Comparison of ENCODE assay signal across 9 cellular contexts in genomic region chr6:9766240-9766915, GRCh38.
A peak's percentile ranks its signal among the peaks of the same experiment; 100 is the strongest.
DNase-seq lines count a peak whose midpoint lies in the region; ATAC-seq and TF ChIP-seq lines count a peak whose summit lies in the region.
"Had no signal": no experiment of that assay in that cellular context is flagged by ENCODE, and none has a peak within 500 bp of the region (broad histone marks: within the 10 kb centered on the region; RNA-seq: fewer than 3 reads in every experiment).

No MANE protein-coding gene starts in this region.

- no peak overlapping the region for H3K4me3 ChIP-seq in AG04449 (ENCODE audit: low read depth, low read length)
- H3K4me3 ChIP-seq in MG63, result no peak overlapping the region

- CTCF ChIA-PET in AG04449 (lab: Yijun Ruan, JAX), result no interaction called here
- CTCF ChIA-PET in activated CD4-positive, alpha-beta memory T cell treated with anti-CD3 and anti-CD28 coated beads, Interleukin-2, amount 10 ng/mL, durations not matched to agents 7 days and 5 days (lab: Charles Lee), result no interaction called here

- no peaks in the 10 kb centered on the region for H3K36me3 ChIP-seq in MG63

- no peaks in the 10 kb centered on the region for H3K27me3 ChIP-seq in MG63

- DNase-seq in AG04449 (ENCODE audit: low read depth, low spot score) (peak; percentile 53), MG63 (peak; percentile 44), NCI-H1105 (lab: John Stamatoyannopoulos, UW) (no peak)
- DNase-seq in activated CD4-positive, alpha-beta memory T cell treated with anti-CD3 and anti-CD28 coated beads, Interleukin-2, amount 10 ng/mL, durations not matched to agents 7 days and 5 days, result no peak
- DNase-seq in activated CD4-positive, CD25-positive, alpha-beta regulatory T cell treated with anti-CD3 and anti-CD28 coated beads, Interleukin-2, amount 50 U/mL, for 72 hours, result no peak
- no peak for DNase-seq in activated naive CD8-positive, alpha-beta T cell treated with anti-CD3 and anti-CD28 coated beads, Interleukin-2, amount 50 U/mL, for 24 hours
- DNase-seq: stimulated activated CD4-positive, alpha-beta T cell treated with anti-CD3 and anti-CD28 coated beads, Interleukin-4, amount 100 ng/mL, for 1 hour had no signal

- no peak overlapping the region for H3K4me3 Mint-ChIP-seq in activated CD4-positive, alpha-beta memory T cell treated with anti-CD3 and anti-CD28 coated beads, Interleukin-2, amount 10 ng/mL, durations not matched to agents 7 days and 5 days
- H3K4me3 Mint-ChIP-seq in activated naive CD8-positive, alpha-beta T cell treated with anti-CD3 and anti-CD28 coated beads, Interleukin-2, amount 50 U/mL, for 24 hours, result no peak overlapping the region

- H3K9me3 Mint-ChIP-seq in activated CD4-positive, alpha-beta memory T cell treated with anti-CD3 and anti-CD28 coated beads, Interleukin-2, amount 10 ng/mL, durations not matched to agents 7 days and 5 days, result peaks cover 1% of the 10 kb centered on the region
- H3K9me3 Mint-ChIP-seq in activated naive CD8-positive, alpha-beta T cell treated with anti-CD3 and anti-CD28 coated beads, Interleukin-2, amount 50 U/mL, for 24 hours, result no peaks in the 10 kb centered on the region

- ATAC-seq in GM19395 (IDR thresholded peaks at IDR 0.05; ENCODE audit: unreplicated experiment), result peak; percentile 61
- peak; percentile 66 for ATAC-seq in esophagus mucosa
- no peak for ATAC-seq in activated naive CD8-positive, alpha-beta T cell treated with anti-CD3 and anti-CD28 coated beads, Interleukin-2, amount 50 U/mL, for 24 hours

- POLR2A ChIA-PET in AG04449 (lab: Yijun Ruan, JAX), result interaction anchor here (0.7 kb wide), 1 partner anchor 649 kb away, joined by 3 read pairs; no protein-coding TSS in a partner anchor
- POLR2A ChIA-PET in activated CD4-positive, alpha-beta memory T cell treated with anti-CD3 and anti-CD28 coated beads, Interleukin-2, amount 10 ng/mL, durations not matched to agents 7 days and 5 days (lab: Charles Lee), result no interaction called here

- TF ChIP-seq CTCF in AG04449 (IDR thresholded peaks at IDR 0.05; ENCODE audit: insufficient read depth, low read length, missing control alignments), result no peak

- no peaks in the 10 kb centered on the region for H3K4me1 Mint-ChIP-seq in activated CD4-positive, alpha-beta memory T cell treated with anti-CD3 and anti-CD28 coated beads, Interleukin-2, amount 10 ng/mL, durations not matched to agents 7 days and 5 days
- no peaks in the 10 kb centered on the region for H3K4me1 Mint-ChIP-seq in activated naive CD8-positive, alpha-beta T cell treated with anti-CD3 and anti-CD28 coated beads, Interleukin-2, amount 50 U/mL, for 24 hours

- H3K27me3 Mint-ChIP-seq in activated CD4-positive, alpha-beta memory T cell treated with anti-CD3 and anti-CD28 coated beads, Interleukin-2, amount 10 ng/mL, durations not matched to agents 7 days and 5 days, result no peaks in the 10 kb centered on the region
- H3K27me3 Mint-ChIP-seq in activated naive CD8-positive, alpha-beta T cell treated with anti-CD3 and anti-CD28 coated beads, Interleukin-2, amount 50 U/mL, for 24 hours, result no peaks in the 10 kb centered on the region

- H3K36me3 Mint-ChIP-seq in activated CD4-positive, alpha-beta memory T cell treated with anti-CD3 and anti-CD28 coated beads, Interleukin-2, amount 10 ng/mL, durations not matched to agents 7 days and 5 days (ENCODE audit: low read depth), result no peaks in the 10 kb centered on the region
- H3K36me3 Mint-ChIP-seq in activated naive CD8-positive, alpha-beta T cell treated with anti-CD3 and anti-CD28 coated beads, Interleukin-2, amount 50 U/mL, for 24 hours (ENCODE audit: low read depth), result no peaks in the 10 kb centered on the region

- no peak overlapping the region for H3K27ac Mint-ChIP-seq in activated CD4-positive, alpha-beta memory T cell treated with anti-CD3 and anti-CD28 coated beads, Interleukin-2, amount 10 ng/mL, durations not matched to agents 7 days and 5 days
- H3K27ac Mint-ChIP-seq in activated naive CD8-positive, alpha-beta T cell treated with anti-CD3 and anti-CD28 coated beads, Interleukin-2, amount 50 U/mL, for 24 hours, result no peak overlapping the region

- no peaks in the 10 kb centered on the region for H3K9me3 ChIP-seq in MG63

Comparison
In these comparisons a context has a peak if more than half of its experiments do, and no peak if none do; other contexts are left out.
1. DNase-seq: peak in AG04449 (single experiment) and MG63 (single experiment); none in NCI-H1105 (single experiment), activated CD4-positive, alpha-beta memory T cell treated with anti-CD3 and anti-CD28 coated beads, Interleukin-2, amount 10 ng/mL, durations not matched to agents 7 days and 5 days (single experiment), activated CD4-positive, CD25-positive, alpha-beta regulatory T cell treated with anti-CD3 and anti-CD28 coated beads, Interleukin-2, amount 50 U/mL, for 72 hours (single experiment) and activated naive CD8-positive, alpha-beta T cell treated with anti-CD3 and anti-CD28 coated beads, Interleukin-2, amount 50 U/mL, for 24 hours (single experiment).